Comparison of ENCODE assay signal across 1 cellular context in genomic region chr12:100199347-100200136, GRCh38.
TF ChIP-seq lines count a peak whose summit lies in the region.

No MANE protein-coding gene starts in this region.

TF ChIP-seq in SK-N-SH, 30 proteins besides CTCF, POLR2A, EP300 and RAD21 (continued from another document):
- TF ChIP-seq GABPA (IDR thresholded peaks at IDR 0.05; ENCODE audit: low read depth) (peak; percentile 61), RXRA (IDR thresholded peaks at IDR 0.05; ENCODE audit: borderline replicate concordance, low read depth) (0 out of 2 replicates have a peak, but pooled peaks have one; percentile 25), SMC3 (IDR thresholded peaks at IDR 0.05; ENCODE audit: low read depth, low read length) (no peak), POLR2AphosphoS5 (IDR thresholded peaks at IDR 0.05; ENCODE audit: low read depth, low read length) (no peak), MAX (IDR thresholded peaks at IDR 0.05; ENCODE audit: low read depth) (0 out of 2 replicates have a peak, but pooled peaks have one; percentile 31), TAF1 (IDR thresholded peaks at IDR 0.05; ENCODE audit: borderline replicate concordance, low read depth, low read length) (no peak), MXI1 (IDR thresholded peaks at IDR 0.05; ENCODE audit: low read depth, low read length) (no peak), ZBTB33 (IDR thresholded peaks at IDR 0.05; ENCODE audit: borderline replicate concordance, low read depth) (no peak), JUND (IDR thresholded peaks at IDR 0.05) (no peak), SIN3A (IDR thresholded peaks at IDR 0.05; ENCODE audit: borderline replicate concordance, low read depth, low read length) (no peak), CHD2 (IDR thresholded peaks at IDR 0.05; ENCODE audit: low read length, partially characterized antibody) (no peak)
- TF ChIP-seq, protein P1, sequence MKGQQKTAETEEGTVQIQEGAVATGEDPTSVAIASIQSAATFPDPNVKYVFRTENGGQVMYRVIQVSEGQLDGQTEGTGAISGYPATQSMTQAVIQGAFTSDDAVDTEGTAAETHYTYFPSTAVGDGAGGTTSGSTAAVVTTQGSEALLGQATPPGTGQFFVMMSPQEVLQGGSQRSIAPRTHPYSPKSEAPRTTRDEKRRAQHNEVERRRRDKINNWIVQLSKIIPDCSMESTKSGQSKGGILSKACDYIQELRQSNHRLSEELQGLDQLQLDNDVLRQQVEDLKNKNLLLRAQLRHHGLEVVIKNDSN (IDR thresholded peaks at IDR 0.05; ENCODE audit: borderline replicate concordance, low read depth) = no peak
